Comparison of ENCODE assay signal across 10 cellular contexts in genomic region chr7:119918185-119918584, GRCh38.
"Had no signal": no experiment of that assay in that cellular context is flagged by ENCODE, and none has a peak within 500 bp of the region (broad histone marks: within the 10 kb centered on the region; RNA-seq: fewer than 3 reads in every experiment).

No MANE protein-coding gene starts in this region.

- H3K27me3 Mint-ChIP-seq: IgD-negative memory B cell had no signal

- H3K4me3 ChIP-seq: GM23248, HAP-1 had no signal

- ATAC-seq: HCT116, HepG2 had no signal

- H3K4me3 Mint-ChIP-seq: HFFc6, IgD-negative memory B cell had no signal

- H3K27ac Mint-ChIP-seq: HFFc6, IgD-negative memory B cell had no signal

- H3K4me1 Mint-ChIP-seq: IgD-negative memory B cell had no signal

- H2AFZ ChIP-seq: GM23248 had no signal

- H3K36me3 Mint-ChIP-seq: IgD-negative memory B cell had no signal

- DNase-seq: GM23248, GOT3, H7, HFFc6, KBM-7 had no signal

- H3K36me3 ChIP-seq: HAP-1 had no signal

- H3K9me3 ChIP-seq: HAP-1 had no signal

- H3K4me1 ChIP-seq: HAP-1 had no signal

- H3K27ac ChIP-seq: GM23248, HL-60 had no signal

- H3K9ac ChIP-seq: GM23248 had no signal
